Comparison of ENCODE assay signal across 12 cellular contexts in the genomic region with DNA sequence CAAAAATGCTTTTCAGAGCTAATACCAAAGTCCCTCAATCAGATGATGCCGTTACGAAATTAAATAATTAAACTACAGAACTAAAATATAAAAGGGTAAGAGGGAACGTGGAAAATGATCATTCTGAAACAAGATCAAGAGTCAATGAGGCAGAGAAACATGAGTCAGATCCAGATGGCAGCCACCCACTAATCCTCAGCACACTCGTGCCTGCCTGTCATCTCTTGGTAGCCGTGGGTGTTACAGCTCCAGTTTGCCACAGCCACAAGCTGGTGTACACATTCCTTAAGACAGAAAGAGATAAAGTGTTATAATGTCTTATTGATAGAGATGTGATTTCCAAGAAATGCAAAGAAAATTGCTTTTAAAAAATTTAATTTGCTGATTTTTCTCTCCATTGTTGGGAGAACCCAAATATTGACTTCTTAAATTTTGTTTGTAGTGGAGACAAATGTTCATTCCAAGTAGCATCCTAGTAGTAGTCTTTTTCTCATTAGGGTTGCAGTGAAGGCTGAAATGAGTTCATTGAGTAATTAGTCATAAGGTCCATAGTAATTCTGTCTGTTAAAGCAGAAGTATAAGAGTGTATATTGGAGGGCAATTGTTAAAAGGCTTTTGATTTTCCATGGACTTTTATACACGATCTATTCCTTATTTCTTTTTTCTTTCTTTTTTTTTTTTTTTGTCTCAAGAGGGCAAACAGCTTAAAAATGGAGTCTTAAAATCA.
DNase-seq lines count a peak whose midpoint lies in the region; ATAC-seq, FAIRE-seq and TF ChIP-seq lines count a peak whose summit lies in the region.
"Had no signal": no experiment of that assay in that cellular context is flagged by ENCODE, and none has a peak within 500 bp of the region (broad histone marks: within the 10 kb centered on the region; RNA-seq: fewer than 3 reads in every experiment).

No MANE protein-coding gene starts in this region.

- 45% methylated on average over 6 of the region's 6 CpGs for WGBS in prostate gland

- no peak overlapping the region for H3K4me3 Mint-ChIP-seq in immature natural killer cell
- H3K4me3 Mint-ChIP-seq: CD4-positive, alpha-beta T cell had no signal

- H3K27ac ChIP-seq in skeletal muscle tissue (ENCODE audit: low read depth, low read length) (peak overlapping the region; percentile 81), prostate gland (no peak overlapping the region)

- ATAC-seq in GM18508 (IDR thresholded peaks at IDR 0.05; ENCODE audit: insufficient read depth, unreplicated experiment) (peak; percentile 72), HG03520 (IDR thresholded peaks at IDR 0.05; ENCODE audit: unreplicated experiment) (peak; percentile 63), GM21619 (IDR thresholded peaks at IDR 0.05; ENCODE audit: unreplicated experiment) (no peak)
- ATAC-seq: Panc1, sciatic nerve had no signal

- H3K36me3 Mint-ChIP-seq in immature natural killer cell = no peaks in the 10 kb centered on the region

- H3K27me3 Mint-ChIP-seq in immature natural killer cell (ENCODE audit: low read depth in 3 of 3) = peaks cover 2 to 15% (median 4%) of the 10 kb centered on the region in 3 donors

- H3K27me3 ChIP-seq in skeletal muscle tissue (ENCODE audit: control insufficient read depth in 3 of 3, insufficient read depth in 3 of 3, low read length in 3 of 3) (no peaks in the 10 kb centered on the region), prostate gland (replicated peaks; ENCODE audit: insufficient read depth) (no peaks in the 10 kb centered on the region)

- H3K9me3 ChIP-seq in skeletal muscle tissue (ENCODE audit: control insufficient read depth in 3 of 3, low read length in 3 of 3) (no peaks in the 10 kb centered on the region), prostate gland (no peaks in the 10 kb centered on the region)

- H3K4me1 Mint-ChIP-seq in immature natural killer cell = no peaks in the 10 kb centered on the region

- no peak overlapping the region for H3K27ac Mint-ChIP-seq in immature natural killer cell
- H3K27ac Mint-ChIP-seq: CD4-positive, alpha-beta T cell had no signal

- H3K4me3 ChIP-seq in skeletal muscle tissue (ENCODE audit: low read length in 3 of 3) = no peak overlapping the region
- no peak overlapping the region for H3K4me3 ChIP-seq in prostate gland

- H3K4me1 ChIP-seq in skeletal muscle tissue (ENCODE audit: control insufficient read depth in 3 of 3, insufficient read depth in 3 of 3, low read length in 3 of 3) (peaks cover 4 to 7% (median 5%) of the 10 kb centered on the region in 3 donors), prostate gland (replicated peaks) (no peaks in the 10 kb centered on the region)

- no peak for TF ChIP-seq CTCF in prostate gland (IDR thresholded peaks at IDR 0.05)

- FAIRE-seq in HTR-8/SVneo (lab: Jason Lieb, UNC) = no peak

- intact Hi-C loops in prostate gland (cut with DNase I) = no loop called here

- H3K9ac ChIP-seq in skeletal muscle tissue (ENCODE audit: low read depth in 1 of 3, low read length in 3 of 3) = peak overlapping the region in 1 of 3 donors; percentile 50

- H3K36me3 ChIP-seq in skeletal muscle tissue (ENCODE audit: control insufficient read depth in 3 of 3, insufficient read depth in 3 of 3, low read length in 3 of 3) = no peaks in the 10 kb centered on the region
- no peaks in the 10 kb centered on the region for H3K36me3 ChIP-seq in prostate gland

- H3K9me3 Mint-ChIP-seq in immature natural killer cell = peaks cover 0 to 6% (median 0%) of the 10 kb centered on the region in 6 donors
- H3K9me3 Mint-ChIP-seq: CD4-positive, alpha-beta T cell had no signal

- DNase-seq in anterior cingulate cortex (lab: John Stamatoyannopoulos, UW) (peak in 32 of 58 donors; percentile 2 to 67 (median 31)), prostate gland (ENCODE audit: low spot score) (no peak), HTR-8/SVneo (ENCODE audit: insufficient read length, low spot score) (no peak), immature natural killer cell (no peak)
- DNase-seq: CD4-positive, alpha-beta T cell; NCI-H1436 treated with DMSO at 0.1 percent for 48 hours had no signal

- no peak for TF ChIP-seq POLR2A in prostate gland (IDR thresholded peaks at IDR 0.05)

Comparison
In these comparisons a context has a peak if more than half of its experiments do, and no peak if none do; other contexts are left out.
1. DNase-seq: peak in anterior cingulate cortex (32 of 58); none in prostate gland (single experiment), HTR-8/SVneo (single experiment) and immature natural killer cell (0 of 3).